ENCODE assay signal across 19 cellular contexts in genomic region chr1:75797606-75798216, GRCh38. TPM values are rescaled to one million over a fixed set of nuclear protein-coding genes. Genes with fewer than 3 reads are reported as not detected.
DNase-seq lines count a peak whose midpoint lies in the region; ATAC-seq, FAIRE-seq and TF ChIP-seq lines count a peak whose summit lies in the region.
"Had no signal": no experiment of that assay in that cellular context is flagged by ENCODE, and none has a peak within 500 bp of the region (broad histone marks: within the 10 kb centered on the region; RNA-seq: fewer than 3 reads in every experiment).

No MANE protein-coding gene starts in this region.

- H3K27ac Mint-ChIP-seq in Calu3 (ENCODE audit: unreplicated experiment) (peak overlapping the region; percentile 15), WTC11 (no peak overlapping the region)

- no peak for TF ChIP-seq EP300 in A549 (IDR thresholded peaks at IDR 0.05)

- H3K9me3 ChIP-seq in A549: no peaks in the 10 kb centered on the region
- H3K9me3 ChIP-seq: left lung, tibial artery had no signal

- no peak for TF ChIP-seq CTCF in A549 (IDR thresholded peaks at IDR 0.05)
- TF ChIP-seq CTCF in Calu3 (IDR thresholded peaks at IDR 0.05; ENCODE audit: unreplicated experiment): no peak
- TF ChIP-seq CTCF in WTC11 (IDR thresholded peaks at IDR 0.05): no peak

- H3K36me3 Mint-ChIP-seq in Calu3 (ENCODE audit: insufficient read depth, unreplicated experiment): peaks cover 52% of the 10 kb centered on the region
- H3K36me3 Mint-ChIP-seq in WTC11: peaks cover 43% of the 10 kb centered on the region

- no peak overlapping the region for H3K4me2 ChIP-seq in A549

- H3K27me3 Mint-ChIP-seq in Calu3 (ENCODE audit: unreplicated experiment) (no peaks in the 10 kb centered on the region), WTC11 (ENCODE audit: low read depth) (no peaks in the 10 kb centered on the region; the same call in 1 of the 2 replicates)

- no peak overlapping the region for H3K4me3 ChIP-seq in A549
- H3K4me3 ChIP-seq: left lung, tibial artery had no signal

- intact Hi-C loops in Calu3 (cut with micrococcal nuclease; ENCODE audit: unreplicated experiment): no loop called here

- CTCF ChIA-PET in A549 (lab: Yijun Ruan, JAX) (interaction anchor here (0.9 kb wide), 1 partner anchor 111 kb away, joined by 3 read pairs; no protein-coding TSS in a partner anchor), Calu3 (lab: Charles Lee) (interaction anchor here (0.6 kb wide), 1 partner anchor 10 kb away, joined by 3 read pairs; no protein-coding TSS in a partner anchor), WTC11 (lab: Charles Lee) (no interaction called here)

- no peak overlapping the region for H3K27ac ChIP-seq in A549
- H3K27ac ChIP-seq: left lung, tibial artery, WERI-Rb-1 had no signal

- DNase-seq in A549 (ENCODE audit: low read depth in 1 of 2, low spot score in 1 of 2) (no peak), Calu3 (no peak), WTC11 (ENCODE audit: low spot score) (no peak), iris pigment epithelial cell (ENCODE audit: low read depth) (peak; percentile 28), SW480 (ENCODE audit: low spot score) (no peak), kidney glomerular epithelial cell (lab: John Stamatoyannopoulos, UW) (no peak)
- DNase-seq: activated effector memory CD4-positive, alpha-beta T cell treated with anti-CD3 and anti-CD28 coated beads, Interleukin-2, amount 50 U/mL, for 16 hours; AML-193; COR-L47; GOT3; NCI-H1417; NCI-H524; stimulated activated naive CD4-positive, alpha-beta T cell; T-helper 1 cell; tibial artery; WERI-Rb-1 had no signal

- no TSS peak for BruUV-seq in Calu3 (replicated peaks; lab: Mats Ljungman, UMichigan)

- H3K9me3 Mint-ChIP-seq in Calu3 (ENCODE audit: low read depth, unreplicated experiment) (no peaks in the 10 kb centered on the region), WTC11 (no peaks in the 10 kb centered on the region)

- ATAC-seq in A549 (peak; percentile 19 to 31; a peak in 3 of 6 replicates), WTC11 (peak; percentile 1), GM21528 (IDR thresholded peaks at IDR 0.05; ENCODE audit: low FRiP score, unreplicated experiment) (no peak)
- ATAC-seq: left lung had no signal

- no peak for TF ChIP-seq RAD21 in A549 (conservative IDR thresholded peaks at IDR 0.05 in 1 of 2, IDR thresholded peaks at IDR 0.05 in 1 of 2)

- POLR2A ChIA-PET in A549 (lab: Yijun Ruan, JAX) (interaction anchor here (1.5 kb wide), 1 partner anchor 11 kb away, joined by 7 read pairs; the partner anchor contains the start of gene RABGGTB), WTC11 (lab: Charles Lee) (interaction anchor here (1.1 to 2.2 kb wide), 2 partner anchors 9 to 11 kb away, joined by 4 to 12 read pairs; partner anchors contain the start of gene RABGGTB)

- 83% methylated on average over 13 of the region's 13 CpGs for WGBS in A549 (ENCODE audit: missing lambda C conversion rate)

- H3K4me3 Mint-ChIP-seq in Calu3 (ENCODE audit: low read depth, unreplicated experiment): no peak overlapping the region
- H3K4me3 Mint-ChIP-seq in WTC11: no peak overlapping the region

- FAIRE-seq in A549 (lab: Jason Lieb, UNC): no peak

- no peak for TF ChIP-seq POLR2A in A549 (IDR thresholded peaks at IDR 0.05; ENCODE audit: low read length)

- no peaks in the 10 kb centered on the region for H3K4me1 ChIP-seq in A549
- H3K4me1 ChIP-seq: tibial artery had no signal

- H3K4me1 Mint-ChIP-seq in Calu3 (ENCODE audit: low read depth, unreplicated experiment) (no peaks in the 10 kb centered on the region), WTC11 (no peaks in the 10 kb centered on the region)

TF ChIP-seq in A549, 52 proteins besides CTCF, POLR2A, EP300 and RAD21:
- TF ChIP-seq CEBPB (IDR thresholded peaks at IDR 0.05) (0 out of 4 replicates have a peak, but pooled peaks of 1 of the 2 experiments have one; percentile 11), JUNB (IDR thresholded peaks at IDR 0.05) (no peak), KDM1A (IDR thresholded peaks at IDR 0.05; ENCODE audit: low read depth) (no peak), MAFK (IDR thresholded peaks at IDR 0.05; ENCODE audit: partially characterized antibody) (no peak)
- TF ChIP-seq, protein P1, sequence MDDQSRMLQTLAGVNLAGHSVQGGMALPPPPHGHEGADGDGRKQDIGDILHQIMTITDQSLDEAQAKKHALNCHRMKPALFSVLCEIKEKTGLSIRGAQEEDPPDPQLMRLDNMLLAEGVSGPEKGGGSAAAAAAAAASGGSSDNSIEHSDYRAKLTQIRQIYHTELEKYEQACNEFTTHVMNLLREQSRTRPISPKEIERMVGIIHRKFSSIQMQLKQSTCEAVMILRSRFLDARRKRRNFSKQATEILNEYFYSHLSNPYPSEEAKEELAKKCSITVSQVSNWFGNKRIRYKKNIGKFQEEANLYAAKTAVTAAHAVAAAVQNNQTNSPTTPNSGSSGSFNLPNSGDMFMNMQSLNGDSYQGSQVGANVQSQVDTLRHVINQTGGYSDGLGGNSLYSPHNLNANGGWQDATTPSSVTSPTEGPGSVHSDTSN (IDR thresholded peaks at IDR 0.05): no peak

TF ChIP-seq in WTC11, 78 proteins besides CTCF, POLR2A, EP300 and RAD21 (continues in another document):
- TF ChIP-seq CREM (CRISPR knock-in tag; IDR thresholded peaks at IDR 0.05) (no peak), TP53 (CRISPR knock-in tag; IDR thresholded peaks at IDR 0.05) (no peak), ESRRA (CRISPR knock-in tag; IDR thresholded peaks at IDR 0.05; ENCODE audit: borderline replicate concordance) (no peak), SOX15 (CRISPR knock-in tag; IDR thresholded peaks at IDR 0.05) (no peak), FOXJ3 (CRISPR knock-in tag; IDR thresholded peaks at IDR 0.05; ENCODE audit: borderline replicate concordance) (no peak), ZMAT4 (CRISPR knock-in tag; IDR thresholded peaks at IDR 0.05) (no peak), STAT6 (CRISPR knock-in tag; conservative IDR thresholded peaks at IDR 0.05; ENCODE audit: low read depth) (no peak), HMGA2 (CRISPR knock-in tag; IDR thresholded peaks at IDR 0.05) (no peak)
- TF ChIP-seq, protein P2, sequence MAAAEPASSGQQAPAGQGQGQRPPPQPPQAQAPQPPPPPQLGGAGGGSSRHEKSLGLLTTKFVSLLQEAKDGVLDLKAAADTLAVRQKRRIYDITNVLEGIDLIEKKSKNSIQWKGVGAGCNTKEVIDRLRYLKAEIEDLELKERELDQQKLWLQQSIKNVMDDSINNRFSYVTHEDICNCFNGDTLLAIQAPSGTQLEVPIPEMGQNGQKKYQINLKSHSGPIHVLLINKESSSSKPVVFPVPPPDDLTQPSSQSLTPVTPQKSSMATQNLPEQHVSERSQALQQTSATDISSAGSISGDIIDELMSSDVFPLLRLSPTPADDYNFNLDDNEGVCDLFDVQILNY (CRISPR knock-in tag; IDR thresholded peaks at IDR 0.05): no peak
- TF ChIP-seq, protein P3, sequence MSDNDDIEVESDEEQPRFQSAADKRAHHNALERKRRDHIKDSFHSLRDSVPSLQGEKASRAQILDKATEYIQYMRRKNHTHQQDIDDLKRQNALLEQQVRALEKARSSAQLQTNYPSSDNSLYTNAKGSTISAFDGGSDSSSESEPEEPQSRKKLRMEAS (CRISPR knock-in tag; IDR thresholded peaks at IDR 0.05): no peak

RNA-seq across cellular contexts. Expression of gene MSH4, which starts 1.0 kb away (rescaled TPM):
- polyA plus RNA-seq in A549 (2011; rRNA removed) (0.05 TPM in 1 of 2 replicates, not detected in the other), A549 (2017; fragmentation: RNase III; extraction: RNeasy Plus Mini Kit Qiagen cat#74134 plus additional on column Dnase treatment) (0.03 TPM in 1 of 3 replicates, not detected in the others)
- polyA plus RNA-seq in A549 (2012; cell fraction: cytosol; rRNA removed): not detected in 2 replicates
- polyA plus RNA-seq in A549 (2012; cell fraction: nucleus; rRNA removed): 0.04 and 0.05 TPM in 2 replicates
- polyA minus RNA-seq in A549 (2011; rRNA and poly(A)+ RNA removed): 0.05 TPM in 1 of 2 replicates, not detected in the other
- total RNA-seq in Calu3 (2022) (0.54 and 0.83 TPM in 2 replicates), WTC11 (2021) (0.27 to 0.33 TPM (median 0.30 TPM) in 3 replicates)
- total RNA-seq: glomerular endothelial cell had no signal

RNA-seq across cellular contexts. Expression of gene RABGGTB, which starts 11.7 kb away (rescaled TPM):
- 118 and 165 TPM in 2 replicates for polyA plus RNA-seq in A549 (2011; rRNA removed)
- polyA plus RNA-seq in A549 (2012; cell fraction: cytosol; rRNA removed): 34.6 and 42.5 TPM in 2 replicates
- polyA plus RNA-seq in A549 (2012; cell fraction: nucleus; rRNA removed): 48.8 and 88.1 TPM in 2 replicates
- polyA plus RNA-seq in A549 (2017; fragmentation: RNase III; extraction: RNeasy Plus Mini Kit Qiagen cat#74134 plus additional on column Dnase treatment): 112 to 133 TPM (median 116 TPM) in 3 replicates
- polyA minus RNA-seq in A549 (2011; rRNA and poly(A)+ RNA removed): 82.4 and 97.8 TPM in 2 replicates
- total RNA-seq in Calu3 (2022): 98.8 and 105 TPM in 2 replicates
- total RNA-seq in WTC11 (2021): 102 to 139 TPM (median 112 TPM) in 3 replicates
